ENCODE assay signal across 9 cellular contexts in the genomic region with DNA sequence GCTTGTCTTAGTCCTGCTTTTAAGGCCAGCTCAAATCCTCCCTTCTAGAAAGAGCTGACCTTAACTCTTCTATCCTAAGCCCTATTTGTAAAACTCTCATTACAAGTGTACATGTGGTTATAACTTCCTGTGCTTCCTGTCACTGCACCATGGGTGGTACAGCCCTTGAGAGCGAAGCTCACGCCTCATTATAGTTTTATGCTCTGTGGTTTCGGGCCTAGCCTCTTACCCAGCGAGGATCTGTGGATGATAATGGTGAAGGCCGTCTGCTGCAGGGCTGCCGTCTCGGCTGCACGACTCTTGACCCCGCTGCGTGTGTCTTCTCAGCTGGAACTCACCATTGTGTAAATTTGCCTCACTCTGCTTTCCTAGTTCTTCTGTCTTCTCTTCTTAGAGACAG.
DNase-seq lines count a peak whose midpoint lies in the region; ATAC-seq, FAIRE-seq and TF ChIP-seq lines count a peak whose summit lies in the region.
"Had no signal": no experiment of that assay in that cellular context is flagged by ENCODE, and none has a peak within 500 bp of the region (broad histone marks: within the 10 kb centered on the region; RNA-seq: fewer than 3 reads in every experiment).

No MANE protein-coding gene starts in this region.

- POLR2A ChIA-PET in endothelial cell of umbilical vein (lab: Charles Lee), result no interaction called here

- TF ChIP-seq POLR2A in endothelial cell of umbilical vein (IDR thresholded peaks at IDR 0.05; ENCODE audit: low read depth, low read length), result no peak

- H3K27me3 ChIP-seq in SJSA1 (replicated peaks), result no peaks in the 10 kb centered on the region
- no peaks in the 10 kb centered on the region for H3K27me3 ChIP-seq in endothelial cell of umbilical vein (ENCODE audit: control insufficient read depth in 2 of 2, insufficient read depth in 2 of 2, low read length in 2 of 2)

- intact Hi-C loops in endothelial cell of umbilical vein (cut with micrococcal nuclease), result loop anchor here (2.0 to 10.0 kb wide), 2 partner anchors 73 to 199 kb away; no protein-coding TSS in a partner anchor

- H3K9me1 ChIP-seq in endothelial cell of umbilical vein (replicated peaks; ENCODE audit: control insufficient read depth, extremely low read depth, insufficient read depth, low read length), result no peaks in the 10 kb centered on the region

- no peak for FAIRE-seq in endothelial cell of umbilical vein (lab: Jason Lieb, UNC)

- H4K20me1 ChIP-seq in endothelial cell of umbilical vein (replicated peaks; ENCODE audit: control insufficient read depth, extremely low read depth, insufficient read depth, low read length), result no peaks in the 10 kb centered on the region

- H3K4me3 ChIP-seq in SJSA1 (no peak overlapping the region), endothelial cell of umbilical vein (replicated peaks in 1 of 3; ENCODE audit: insufficient read depth in 1 of 3, low read depth in 1 of 3, low read length in 3 of 3) (no peak overlapping the region)

- DNase-seq in NCI-H748 (lab: John Stamatoyannopoulos, UW; ENCODE audit: unreplicated experiment) (peak; percentile 29), NCI-H748 treated with DMSO at 0.1 percent for 48 hours (lab: John Stamatoyannopoulos, UW) (no peak), SJSA1 (ENCODE audit: low read depth in 1 of 2, low spot score in 2 of 2) (peak; percentile 75 to 78), endothelial cell of umbilical vein (ENCODE audit: low read depth, low spot score) (no peak), nucleus accumbens (lab: John Stamatoyannopoulos, UW) (no peak), AG20443 (ENCODE audit: low spot score) (no peak)

- H3K9me3 ChIP-seq in SJSA1 (replicated peaks), result no peaks in the 10 kb centered on the region
- H3K9me3 ChIP-seq in endothelial cell of umbilical vein (replicated peaks; ENCODE audit: control insufficient read depth, insufficient read depth, low read length), result no peaks in the 10 kb centered on the region

- no peak overlapping the region for H3K9ac ChIP-seq in endothelial cell of umbilical vein (replicated peaks; ENCODE audit: extremely low read depth, insufficient read depth, low read length)

- H3K4me2 ChIP-seq in endothelial cell of umbilical vein (ENCODE audit: insufficient read depth, low read length), result peak overlapping the region; percentile 9

- no TSS peak for BruUV-seq in endothelial cell of umbilical vein (replicated peaks; lab: Mats Ljungman, UMichigan)

- dilution Hi-C loops in endothelial cell of umbilical vein (cut with MboI; ENCODE audit: extremely low pct_ligation_motif_present, low sequenced_read_pairs), result no loop called here

- CTCF ChIA-PET in endothelial cell of umbilical vein (lab: Charles Lee), result interaction anchor here (0.6 to 1.4 kb wide), 4 partner anchors 10 to 315 kb away, joined by 3 to 4 read pairs (median 4); no protein-coding TSS in a partner anchor

- no peak for TF ChIP-seq CTCF in endothelial cell of umbilical vein (IDR thresholded peaks at IDR 0.05; ENCODE audit: extremely low read depth in 1 of 2, insufficient read depth in 1 of 2, low read depth in 1 of 2, low read length in 2 of 2)

- ATAC-seq in HG03095 (IDR thresholded peaks at IDR 0.05; ENCODE audit: unreplicated experiment) (peak; percentile 79), HG03439 (IDR thresholded peaks at IDR 0.05; ENCODE audit: unreplicated experiment) (no peak)

- H2AFZ ChIP-seq in endothelial cell of umbilical vein (ENCODE audit: low read depth, low read length), result no peak overlapping the region

- H3K4me1 ChIP-seq in SJSA1 (replicated peaks) (peaks cover 27% of the 10 kb centered on the region), endothelial cell of umbilical vein (ENCODE audit: control insufficient read depth, extremely low read depth, insufficient read depth, low read length) (peaks cover 10% of the 10 kb centered on the region)

- H3K27ac ChIP-seq in SJSA1 (peak overlapping the region; percentile 85), endothelial cell of umbilical vein (ENCODE audit: insufficient read depth, low read depth, low read length) (peak overlapping the region; percentile 47)
- H3K27ac ChIP-seq: 22Rv1 had no signal

- peaks cover 4% of the 10 kb centered on the region for H3K79me2 ChIP-seq in endothelial cell of umbilical vein (ENCODE audit: control insufficient read depth, insufficient read depth, low read length)

- H3K36me3 ChIP-seq in SJSA1, result peaks cover 51% of the 10 kb centered on the region
- H3K36me3 ChIP-seq in endothelial cell of umbilical vein (ENCODE audit: control insufficient read depth in 2 of 2, extremely low read depth in 1 of 2, insufficient read depth in 2 of 2, low read length in 2 of 2), result peaks cover 0 to 5% of the 10 kb centered on the region in 2 experiments

TF ChIP-seq in endothelial cell of umbilical vein, 7 proteins besides CTCF, POLR2A, EP300 and RAD21:
- TF ChIP-seq GATA2 (IDR thresholded peaks at IDR 0.05; ENCODE audit: insufficient read depth, insufficient read length, low read depth, low read length) (no peak), MYC (IDR thresholded peaks at IDR 0.05; ENCODE audit: low read depth, low read length) (no peak), POLR2AphosphoS5 (IDR thresholded peaks at IDR 0.05; ENCODE audit: insufficient read depth, low read depth, low read length) (no peak), EZH2 (IDR thresholded peaks at IDR 0.05; ENCODE audit: borderline replicate concordance, low read depth, low read length, severe bottlenecking) (no peak), JUN (IDR thresholded peaks at IDR 0.05; ENCODE audit: borderline replicate concordance, insufficient read depth, insufficient read length, low read depth) (no peak), FOS (IDR thresholded peaks at IDR 0.05; ENCODE audit: borderline replicate concordance, insufficient read depth, low read length) (no peak)
- TF ChIP-seq, protein P1, sequence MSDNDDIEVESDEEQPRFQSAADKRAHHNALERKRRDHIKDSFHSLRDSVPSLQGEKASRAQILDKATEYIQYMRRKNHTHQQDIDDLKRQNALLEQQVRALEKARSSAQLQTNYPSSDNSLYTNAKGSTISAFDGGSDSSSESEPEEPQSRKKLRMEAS (IDR thresholded peaks at IDR 0.05; ENCODE audit: insufficient read depth, insufficient read length), result no peak
TF ChIP-seq in endothelial cell of umbilical vein: peak in this region for 0.

Comparison
In these comparisons a context has a peak if more than half of its experiments do, and no peak if none do; other contexts are left out.
1. DNase-seq: peak in NCI-H748 (single experiment) and SJSA1 (2 of 2); none in NCI-H748 treated with DMSO at 0.1 percent for 48 hours (single experiment), endothelial cell of umbilical vein (single experiment), nucleus accumbens (0 of 56) and AG20443 (single experiment).